ENCODE assay signal across 8 cellular contexts in genomic region chr16:89560413-89561194, GRCh38.
DNase-seq lines count a peak whose midpoint lies in the region; ATAC-seq lines count a peak whose summit lies in the region.

TSS of gene RPL13 (plus strand) at chr16:89560682. CDS start at chr16:89560960, 278 bp downstream.

- H3K4me3 ChIP-seq in BLaER1 = peak within 1 kb of the TSS; percentile 95

- H3K4me1 ChIP-seq in BLaER1 = peaks cover 76% of the 10 kb centered on the region

- H3K27ac ChIP-seq in BLaER1 = peak within 1 kb of the TSS; percentile 99

- DNase-seq in NCI-H748 (lab: John Stamatoyannopoulos, UW; ENCODE audit: unreplicated experiment) (peak; percentile 93), cortex of kidney (lab: John Stamatoyannopoulos, UW) (peak; percentile 87), left kidney (ENCODE audit: low read depth, low spot score) (peak; percentile 99)
- peak; percentile 91 for DNase-seq in activated CD4-positive, alpha-beta T cell treated with anti-CD3 and anti-CD28 coated beads, Interleukin-2, amount 50 U/mL, for 1 hour
- DNase-seq in stimulated activated CD4-positive, alpha-beta T cell treated with anti-CD3 and anti-CD28 coated beads, Interleukin-1b, Interleukin-23, amount 100 ng/mL, for 48 hours = peak; percentile 94

- H3K36me3 ChIP-seq in BLaER1 = peaks cover 51% of the 10 kb centered on the region

- H3K9me3 ChIP-seq in BLaER1 = no peaks in the 10 kb centered on the region

- ATAC-seq in GM19324 (IDR thresholded peaks at IDR 0.05; ENCODE audit: low FRiP score, unreplicated experiment) (peak; percentile 91), HG03520 (IDR thresholded peaks at IDR 0.05; ENCODE audit: unreplicated experiment) (peak; percentile 68)

- H4K20me1 ChIP-seq in BLaER1 = peaks cover 50% of the 10 kb centered on the region

- H3K4me2 ChIP-seq in BLaER1 = peak within 1 kb of the TSS; percentile 95

- peak within 1 kb of the TSS; percentile 99 for H3K9ac ChIP-seq in BLaER1

- no peaks in the 10 kb centered on the region for H3K27me3 ChIP-seq in BLaER1

Comparison
In these comparisons a context has a peak if more than half of its experiments do, and no peak if none do; other contexts are left out.
1. Peak in every context shown above with its lines: DNase-seq, ATAC-seq, H3K4me3 ChIP-seq and H3K27ac ChIP-seq.